In genomic region chr2:47359375-47359868, GRCh38 we compare ENCODE assay signal across 20 cellular contexts. TPM values are rescaled to one million over a fixed set of nuclear protein-coding genes. Genes with fewer than 3 reads are reported as not detected.
"Had no signal": no experiment of that assay in that cellular context is flagged by ENCODE, and none has a peak within 500 bp of the region (broad histone marks: within the 10 kb centered on the region; RNA-seq: fewer than 3 reads in every experiment).

No MANE protein-coding gene starts in this region.

- H3K4me1 Mint-ChIP-seq: neural crest cell had no signal

- H3K27me3 ChIP-seq: body of pancreas, foreskin keratinocyte, testis had no signal

- H3K27me3 Mint-ChIP-seq: progenitor cell of endocrine pancreas had no signal

- ATAC-seq: body of pancreas, foreskin keratinocyte had no signal

- H3K9me3 Mint-ChIP-seq: activated T-helper 1 cell treated with anti-CD3 and anti-CD28 coated beads, Interleukin-12 subunit alpha, Interleukin-12 subunit beta, Interleukin-2, Interleukin-4 antibody, amounts not matched to agents 30 ng/mL and 10 ng/mL and 1 ng/mL, durations not matched to agents 14 hours and 24 hours and 36 hours; neural crest cell had no signal

- H3K4me3 ChIP-seq: body of pancreas, left ventricle myocardium inferior, testis had no signal

- H3K9me3 ChIP-seq: body of pancreas, left ventricle myocardium inferior, testis had no signal

- H3K36me3 ChIP-seq: left ventricle myocardium inferior, WERI-Rb-1 had no signal

- DNase-seq: activated CD4-positive, alpha-beta T cell treated with anti-CD3 and anti-CD28 coated beads for 1 hour; amygdala; body of pancreas; foreskin keratinocyte; hippocampal formation; islet precursor cell; left ventricle myocardium inferior; mammary epithelial cell; midbrain; naive B cell; stimulated activated CD4-positive, alpha-beta T cell treated with anti-CD3 and anti-CD28 coated beads, Interleukin-15, amount 100 ng/mL, for 24 hours; stimulated activated CD4-positive, alpha-beta T cell treated with anti-CD3 and anti-CD28 coated beads, Interleukin-2, amount 100 ng/mL, for 48 hours; testis; WERI-Rb-1 had no signal

- H3K4me3 Mint-ChIP-seq: activated naive CD8-positive, alpha-beta T cell; activated T-helper 1 cell treated with anti-CD3 and anti-CD28 coated beads, Interleukin-12 subunit alpha, Interleukin-12 subunit beta, Interleukin-2, Interleukin-4 antibody, amounts not matched to agents 30 ng/mL and 10 ng/mL and 1 ng/mL, durations not matched to agents 14 hours and 24 hours and 36 hours; naive B cell; neural crest cell had no signal

- H3K27ac Mint-ChIP-seq: activated naive CD8-positive, alpha-beta T cell; activated T-helper 1 cell treated with anti-CD3 and anti-CD28 coated beads, Interleukin-12 subunit alpha, Interleukin-12 subunit beta, Interleukin-2, Interleukin-4 antibody, amounts not matched to agents 30 ng/mL and 10 ng/mL and 1 ng/mL, durations not matched to agents 14 hours and 24 hours and 36 hours; naive B cell had no signal

RNA-seq across cellular contexts. Expression of gene EPCAM, which starts 9.7 kb away (rescaled TPM):
- total RNA-seq: left ventricle myocardium inferior, osteoblast, SK-MEL-5 had no signal
